Comparison of ENCODE assay signal across 5 cellular contexts in the genomic region with DNA sequence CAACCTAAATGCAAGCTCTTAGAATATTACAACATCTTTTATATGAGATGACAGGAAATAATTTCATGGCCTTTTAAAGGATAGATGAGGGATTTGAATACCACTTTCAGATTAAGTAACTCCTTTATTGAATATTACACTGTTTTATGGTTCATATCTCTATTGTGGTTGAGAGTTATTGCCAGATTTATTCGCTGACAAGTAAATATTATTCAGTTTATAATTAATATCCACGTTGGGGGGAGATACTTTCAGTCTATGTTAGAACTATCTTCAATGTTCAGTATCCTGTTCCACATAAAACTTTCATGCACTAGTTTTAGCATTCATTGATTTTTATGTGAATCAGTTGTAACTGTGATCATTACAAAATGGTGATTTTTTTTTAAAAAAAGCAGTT. TPM values are rescaled to one million over a fixed set of nuclear protein-coding genes. Genes with fewer than 3 reads are reported as not detected.
"Had no signal": no experiment of that assay in that cellular context is flagged by ENCODE, and none has a peak within 500 bp of the region (broad histone marks: within the 10 kb centered on the region; RNA-seq: fewer than 3 reads in every experiment).

No MANE protein-coding gene starts in this region.

RNA-seq across cellular contexts. Expression of a gene that starts 32.4 kb away (rescaled TPM):
- total RNA-seq: HepG2, HT-29, HT1080, IMR-90 had no signal
- polyA plus RNA-seq: HepG2, IgD-negative memory B cell, IMR-90 had no signal
